Comparison of ENCODE assay signal across 8 cellular contexts in the genomic region with DNA sequence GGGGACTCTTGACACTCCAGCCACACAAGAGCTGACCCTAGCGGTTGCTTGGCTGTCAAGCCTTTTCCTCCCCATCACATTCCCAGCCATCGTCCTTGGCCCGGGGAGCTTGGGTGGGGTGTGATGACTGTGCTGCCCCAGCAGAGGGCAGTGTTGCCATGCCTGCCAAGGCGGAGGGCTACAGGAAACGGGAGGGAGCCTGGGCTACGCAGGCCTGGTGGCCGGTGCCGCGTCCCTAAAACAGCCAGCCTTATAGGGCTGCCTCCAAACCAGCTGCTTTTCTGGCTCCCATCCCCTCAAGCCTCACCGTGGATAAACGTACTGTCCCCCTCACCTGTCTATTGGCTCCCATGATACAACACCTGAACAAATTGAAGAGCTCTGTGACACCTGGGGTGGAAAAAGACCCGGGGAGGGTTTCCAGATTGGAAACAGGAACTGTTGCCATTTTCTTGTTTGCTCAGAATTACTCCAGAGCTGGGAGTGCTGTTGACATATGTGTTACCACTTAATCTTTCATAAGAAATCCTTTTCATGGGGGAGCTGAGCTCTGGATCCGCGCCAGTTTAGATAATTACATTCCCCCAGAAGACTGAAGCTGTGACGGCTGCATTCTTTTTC.
DNase-seq lines count a peak whose midpoint lies in the region; ATAC-seq and TF ChIP-seq lines count a peak whose summit lies in the region.

No MANE protein-coding gene starts in this region.

- no peak overlapping the region for H2AK5ac ChIP-seq in trophoblast cell (ENCODE audit: low read length)

- intact Hi-C loops in activated T-helper 1 cell treated with anti-CD3 and anti-CD28 coated beads, Interleukin-12 subunit alpha, Interleukin-12 subunit beta, Interleukin-2, Interleukin-4 antibody, amounts not matched to agents 30 ng/mL and 10 ng/mL and 1 ng/mL, durations not matched to agents 14 hours and 24 hours and 36 hours (cut with micrococcal nuclease) = loop anchor here (1.0 kb wide), 1 partner anchor 69 kb away; no protein-coding TSS in a partner anchor
- intact Hi-C loops in heart left ventricle (cut with DNase I) = loop anchor here in 1 of 10 donors (5.0 kb wide), 1 partner anchor 70 kb away; no protein-coding TSS in a partner anchor

- H3K9ac ChIP-seq in trophoblast cell (ENCODE audit: low read length) = no peak overlapping the region

- H3K27me3 Mint-ChIP-seq in activated T-helper 1 cell treated with anti-CD3 and anti-CD28 coated beads, Interleukin-12 subunit alpha, Interleukin-12 subunit beta, Interleukin-2, Interleukin-4 antibody, amounts not matched to agents 30 ng/mL and 10 ng/mL and 1 ng/mL, durations not matched to agents 14 hours and 24 hours and 36 hours (ENCODE audit: insufficient read depth) = no peaks in the 10 kb centered on the region

- no peak overlapping the region for H3K14ac ChIP-seq in trophoblast cell (ENCODE audit: low read length)

- H3K9me3 ChIP-seq in heart left ventricle (no peaks in the 10 kb centered on the region), trophoblast cell (ENCODE audit: insufficient read depth, low read depth, low read length) (no peaks in the 10 kb centered on the region)

- H3K4me1 ChIP-seq in heart left ventricle (peaks cover 0 to 5% (median 0%) of the 10 kb centered on the region in 12 donors), trophoblast cell (ENCODE audit: control insufficient read depth in 1 of 2, insufficient read depth in 2 of 2, low read length in 2 of 2) (no peaks in the 10 kb centered on the region)

- H4K12ac ChIP-seq in trophoblast cell (ENCODE audit: low read depth, low read length) = no peak overlapping the region

- H2BK12ac ChIP-seq in trophoblast cell (ENCODE audit: low read length) = no peak overlapping the region

- H2BK120ac ChIP-seq in trophoblast cell (ENCODE audit: insufficient read depth, low read length, poor library complexity) = no peak overlapping the region

- TF ChIP-seq CTCF in heart left ventricle (IDR thresholded peaks at IDR 0.05) = peak; percentile 79 to 94 (median 86)

- H2AFZ ChIP-seq in trophoblast cell (ENCODE audit: insufficient read depth, low read length, poor library complexity) = no peak overlapping the region

- H3K27ac Mint-ChIP-seq in activated T-helper 1 cell treated with anti-CD3 and anti-CD28 coated beads, Interleukin-12 subunit alpha, Interleukin-12 subunit beta, Interleukin-2, Interleukin-4 antibody, amounts not matched to agents 30 ng/mL and 10 ng/mL and 1 ng/mL, durations not matched to agents 14 hours and 24 hours and 36 hours = no peak overlapping the region

- no peaks in the 10 kb centered on the region for H3K9me3 Mint-ChIP-seq in activated T-helper 1 cell treated with anti-CD3 and anti-CD28 coated beads, Interleukin-12 subunit alpha, Interleukin-12 subunit beta, Interleukin-2, Interleukin-4 antibody, amounts not matched to agents 30 ng/mL and 10 ng/mL and 1 ng/mL, durations not matched to agents 14 hours and 24 hours and 36 hours

- no peak for TF ChIP-seq POLR2A in heart left ventricle (IDR thresholded peaks at IDR 0.05)

- H3K4me3 ChIP-seq in heart left ventricle (peak overlapping the region in 1 of 12 donors; percentile 24), trophoblast cell (ENCODE audit: low read depth, low read length) (no peak overlapping the region)

- H3K23ac ChIP-seq in trophoblast cell (ENCODE audit: low read length) = no peak overlapping the region

- no peak overlapping the region for H3K4me3 Mint-ChIP-seq in activated T-helper 1 cell treated with anti-CD3 and anti-CD28 coated beads, Interleukin-12 subunit alpha, Interleukin-12 subunit beta, Interleukin-2, Interleukin-4 antibody, amounts not matched to agents 30 ng/mL and 10 ng/mL and 1 ng/mL, durations not matched to agents 14 hours and 24 hours and 36 hours

- H4K91ac ChIP-seq in trophoblast cell (ENCODE audit: low read depth, low read length) = no peak overlapping the region

- no peak overlapping the region for H4K8ac ChIP-seq in trophoblast cell (ENCODE audit: low read depth, low read length)

- peak; percentile 70 for DNase-seq in EH (ENCODE audit: low read depth)
- peak; percentile 61 for DNase-seq in HPDE6-E6E7 (ENCODE audit: extremely low spot score)
- DNase-seq in NCI-H82 (lab: John Stamatoyannopoulos, UW) = peak; percentile 95
- peak; percentile 20 for DNase-seq in activated T-helper 1 cell treated with anti-CD3 and anti-CD28 coated beads, Interleukin-12 subunit alpha, Interleukin-12 subunit beta, Interleukin-2, Interleukin-4 antibody, amounts not matched to agents 30 ng/mL and 10 ng/mL and 1 ng/mL, durations not matched to agents 14 hours and 24 hours and 36 hours (ENCODE audit: low spot score)
- peak; percentile 39 to 79 (median 56) for DNase-seq in heart left ventricle
- peak; percentile 51 to 75 for DNase-seq in trophoblast cell
- DNase-seq in amniotic stem cell (lab: John Stamatoyannopoulos, UW) = no peak

- no peaks in the 10 kb centered on the region for H3K36me3 Mint-ChIP-seq in activated T-helper 1 cell treated with anti-CD3 and anti-CD28 coated beads, Interleukin-12 subunit alpha, Interleukin-12 subunit beta, Interleukin-2, Interleukin-4 antibody, amounts not matched to agents 30 ng/mL and 10 ng/mL and 1 ng/mL, durations not matched to agents 14 hours and 24 hours and 36 hours (ENCODE audit: low read depth)

- H3K18ac ChIP-seq in trophoblast cell (ENCODE audit: low read length) = no peak overlapping the region

- H3K79me2 ChIP-seq in trophoblast cell (ENCODE audit: control insufficient read depth, insufficient read depth, low read length, poor library complexity) = no peaks in the 10 kb centered on the region

- no peak overlapping the region for H3K27ac ChIP-seq in heart left ventricle
- H3K27ac ChIP-seq in trophoblast cell (ENCODE audit: low read depth, low read length) = no peak overlapping the region

- H3K36me3 ChIP-seq in heart left ventricle (no peaks in the 10 kb centered on the region), trophoblast cell (ENCODE audit: control insufficient read depth in 1 of 2, insufficient read depth in 2 of 2, low read length in 2 of 2) (no peaks in the 10 kb centered on the region)

- ATAC-seq in GM21423 (IDR thresholded peaks at IDR 0.05; ENCODE audit: unreplicated experiment) (peak; percentile 97), heart left ventricle (peak; percentile 84 to 95 (median 91))

- H3K4ac ChIP-seq in trophoblast cell (ENCODE audit: low read depth, low read length) = no peak overlapping the region

- H3K27me3 ChIP-seq in heart left ventricle (peaks cover 0 to 15% (median 0%) of the 10 kb centered on the region in 9 donors), trophoblast cell (ENCODE audit: insufficient read depth, low read length) (no peaks in the 10 kb centered on the region)

- no peaks in the 10 kb centered on the region for H3K4me1 Mint-ChIP-seq in activated T-helper 1 cell treated with anti-CD3 and anti-CD28 coated beads, Interleukin-12 subunit alpha, Interleukin-12 subunit beta, Interleukin-2, Interleukin-4 antibody, amounts not matched to agents 30 ng/mL and 10 ng/mL and 1 ng/mL, durations not matched to agents 14 hours and 24 hours and 36 hours (ENCODE audit: low read depth)

- WGBS in heart left ventricle, 4 donors = 4 to 7% (median 5%) methylated on average over 11 to 15 of the region's 15 CpGs
- WGBS in trophoblast cell (ENCODE audit: extremely low coverage, insufficient coverage, insufficient read length) = no CpG with 5 or more reads among the region's 15 CpGs

- peak overlapping the region; percentile 48 for H3K4me2 ChIP-seq in trophoblast cell (ENCODE audit: low read length)

- H2BK5ac ChIP-seq in trophoblast cell (ENCODE audit: low read depth, low read length, poor library complexity) = no peak overlapping the region

- no peaks in the 10 kb centered on the region for H3K79me1 ChIP-seq in trophoblast cell (ENCODE audit: low read length)
